ENCODE assay signal across 8 cellular contexts in the genomic region with DNA sequence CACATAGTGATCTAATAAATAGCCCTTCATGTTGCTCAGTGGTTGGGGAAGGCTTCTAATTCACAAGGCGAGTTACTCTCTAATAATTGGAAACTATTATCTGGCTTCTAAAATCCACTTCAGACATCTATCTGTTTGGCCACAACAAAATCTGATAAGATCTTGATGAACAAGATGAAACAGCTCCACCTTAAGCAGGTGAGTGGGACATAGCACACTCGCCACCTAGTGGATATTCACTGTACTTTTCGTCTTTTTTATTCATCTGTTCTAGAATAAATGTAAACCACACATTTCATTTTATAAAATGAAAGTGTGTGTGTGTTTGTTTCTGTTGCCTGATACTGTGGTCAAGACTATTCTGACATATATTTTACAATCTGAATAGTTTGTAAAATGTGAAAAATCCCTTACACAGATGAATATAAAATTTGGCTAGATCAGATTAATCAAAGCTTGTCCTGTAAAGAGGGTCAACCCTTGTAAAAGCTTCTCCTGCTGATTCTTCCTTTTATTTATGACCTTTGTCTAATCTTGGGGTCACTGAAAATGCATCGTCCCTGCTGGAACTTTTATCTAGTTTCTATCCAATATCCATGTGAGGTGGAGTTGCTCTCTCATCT. TPM values are rescaled to one million over a fixed set of nuclear protein-coding genes. Genes with fewer than 3 reads are reported as not detected.
A peak's percentile ranks its signal among the peaks of the same experiment; 100 is the strongest.
DNase-seq lines count a peak whose midpoint lies in the region; ATAC-seq and TF ChIP-seq lines count a peak whose summit lies in the region.

No MANE protein-coding gene starts in this region.

- no peak overlapping the region for H3K27ac Mint-ChIP-seq in naive thymus-derived CD8-positive, alpha-beta T cell
- H3K27ac Mint-ChIP-seq in activated CD4-positive, alpha-beta T cell treated with anti-CD3 and anti-CD28 coated beads, Interleukin-2, amount 10 ng/mL, durations not matched to agents 24 days and 14 days: no peak overlapping the region

- no peaks in the 10 kb centered on the region for H3K9me3 Mint-ChIP-seq in naive thymus-derived CD8-positive, alpha-beta T cell
- no peaks in the 10 kb centered on the region for H3K9me3 Mint-ChIP-seq in activated CD4-positive, alpha-beta T cell treated with anti-CD3 and anti-CD28 coated beads, Interleukin-2, amount 10 ng/mL, durations not matched to agents 24 days and 14 days

- H3K4me2 ChIP-seq in DOHH2 (ENCODE audit: low read length): no peak overlapping the region

- no peak for TF ChIP-seq POLR2A in lower leg skin (IDR thresholded peaks at IDR 0.05)

- no peaks in the 10 kb centered on the region for H4K20me1 ChIP-seq in DOHH2 (ENCODE audit: control insufficient read depth, insufficient read depth, low read depth, low read length)

- no peaks in the 10 kb centered on the region for H3K79me2 ChIP-seq in DOHH2 (ENCODE audit: control insufficient read depth, low read length)

- H3K9me3 ChIP-seq in DOHH2 (ENCODE audit: control insufficient read depth, insufficient read depth, low read length): no peaks in the 10 kb centered on the region
- H3K9me3 ChIP-seq in colonic mucosa: no peaks in the 10 kb centered on the region

- H3K4me1 Mint-ChIP-seq in naive thymus-derived CD8-positive, alpha-beta T cell: no peaks in the 10 kb centered on the region
- H3K4me1 Mint-ChIP-seq in activated CD4-positive, alpha-beta T cell treated with anti-CD3 and anti-CD28 coated beads, Interleukin-2, amount 10 ng/mL, durations not matched to agents 24 days and 14 days: no peaks in the 10 kb centered on the region

- H3K36me3 ChIP-seq in DOHH2 (ENCODE audit: control insufficient read depth, low read length) (no peaks in the 10 kb centered on the region), colonic mucosa (no peaks in the 10 kb centered on the region)

- DNase-seq in NCI-H526 treated with DMSO at 0.1 percent for 48 hours (lab: John Stamatoyannopoulos, UW) (peak; percentile 26), colonic mucosa (no peak), lower leg skin (ENCODE audit: low spot score in 2 of 2) (no peak)
- DNase-seq in naive thymus-derived CD8-positive, alpha-beta T cell: peak in 2 of 10 donors; percentile 14 to 21
- DNase-seq in activated CD4-positive, alpha-beta T cell treated with anti-CD3 and anti-CD28 coated beads, Interleukin-2, amount 10 ng/mL, durations not matched to agents 24 days and 14 days: no peak

- no peaks in the 10 kb centered on the region for H3K27me3 Mint-ChIP-seq in naive thymus-derived CD8-positive, alpha-beta T cell
- no peaks in the 10 kb centered on the region for H3K27me3 Mint-ChIP-seq in activated CD4-positive, alpha-beta T cell treated with anti-CD3 and anti-CD28 coated beads, Interleukin-2, amount 10 ng/mL, durations not matched to agents 24 days and 14 days

- H3K4me3 ChIP-seq in DOHH2 (ENCODE audit: low read length): no peak overlapping the region
- no peak overlapping the region for H3K4me3 ChIP-seq in colonic mucosa
- H3K4me3 ChIP-seq in lower leg skin (ENCODE audit: low read depth, poor library complexity, severe bottlenecking): no peak overlapping the region

- POLR2A ChIA-PET in naive thymus-derived CD8-positive, alpha-beta T cell (lab: Charles Lee): no interaction called here

- H3K9ac ChIP-seq in colonic mucosa (ENCODE audit: low read depth in 2 of 2, low read length in 2 of 2): no peak overlapping the region

- H3K36me3 Mint-ChIP-seq in naive thymus-derived CD8-positive, alpha-beta T cell: no peaks in the 10 kb centered on the region
- no peaks in the 10 kb centered on the region for H3K36me3 Mint-ChIP-seq in activated CD4-positive, alpha-beta T cell treated with anti-CD3 and anti-CD28 coated beads, Interleukin-2, amount 10 ng/mL, durations not matched to agents 24 days and 14 days (ENCODE audit: low read depth)

- WGBS in lower leg skin, 2 donors: 5 to 6% methylated on average over 4 of the region's 4 CpGs

- H3K4me3 Mint-ChIP-seq in naive thymus-derived CD8-positive, alpha-beta T cell: no peak overlapping the region
- H3K4me3 Mint-ChIP-seq in activated CD4-positive, alpha-beta T cell treated with anti-CD3 and anti-CD28 coated beads, Interleukin-2, amount 10 ng/mL, durations not matched to agents 24 days and 14 days: no peak overlapping the region

- ATAC-seq in GM19468 (IDR thresholded peaks at IDR 0.05; ENCODE audit: extremely low read depth, unreplicated experiment) (peak; percentile 45), HG03442 (IDR thresholded peaks at IDR 0.05; ENCODE audit: unreplicated experiment) (peak; percentile 93)
- peak; percentile 39 to 40 for ATAC-seq in naive thymus-derived CD8-positive, alpha-beta T cell

- H3K27me3 ChIP-seq in DOHH2 (ENCODE audit: control insufficient read depth, low read length): no peaks in the 10 kb centered on the region
- no peaks in the 10 kb centered on the region for H3K27me3 ChIP-seq in colonic mucosa

- H3K27ac ChIP-seq in DOHH2 (ENCODE audit: low read depth, low read length): no peak overlapping the region
- no peak overlapping the region for H3K27ac ChIP-seq in colonic mucosa

- H3K9me2 ChIP-seq in DOHH2 (replicated peaks; ENCODE audit: control insufficient read depth, low read length): no peaks in the 10 kb centered on the region

- TF ChIP-seq CTCF in DOHH2 (IDR thresholded peaks at IDR 0.05; ENCODE audit: low read depth, low read length, poor library complexity, severe bottlenecking): peak; percentile 86
- TF ChIP-seq CTCF in colonic mucosa (IDR thresholded peaks at IDR 0.05): peak; percentile 41
- TF ChIP-seq CTCF in lower leg skin (IDR thresholded peaks at IDR 0.05): no peak

- intact Hi-C loops in colonic mucosa (cut with DNase I): loop anchor here (2.0 kb wide), 1 partner anchor 1053 kb away; no protein-coding TSS in a partner anchor
- intact Hi-C loops in lower leg skin (cut with DNase I; ENCODE audit: low total_unique reads): no loop called here
- intact Hi-C loops in activated CD4-positive, alpha-beta T cell treated with anti-CD3 and anti-CD28 coated beads, Interleukin-2, amount 10 ng/mL, durations not matched to agents 24 days and 14 days (cut with micrococcal nuclease): loop anchor here (10.0 kb wide), 1 partner anchor 1055 kb away; no protein-coding TSS in a partner anchor

- peaks cover 9% of the 10 kb centered on the region for H3K4me1 ChIP-seq in DOHH2 (ENCODE audit: control insufficient read depth, low read length)
- no peaks in the 10 kb centered on the region for H3K4me1 ChIP-seq in colonic mucosa

- no peaks in the 10 kb centered on the region for H3F3A ChIP-seq in DOHH2 (ENCODE audit: control insufficient read depth, insufficient read depth)

RNA-seq across cellular contexts. Expression of a gene that starts 26.5 kb away (rescaled TPM):
- total RNA-seq in colonic mucosa: 1 to 10 TPM; 4.4 to 8.5 TPM
- total RNA-seq in naive thymus-derived CD8-positive, alpha-beta T cell: 1 to 10 TPM; 1.2 to 1.5 TPM
- under 1 TPM in 2 of 3 donors, not detected in 1; 0.12 to 0.27 TPM for polyA plus RNA-seq in naive thymus-derived CD8-positive, alpha-beta T cell
- under 1 TPM in 2 of 4 donors, not detected in 2; 0.42 to 0.71 TPM for total RNA-seq in lower leg skin
- not detected in 2 replicates for total RNA-seq in activated CD4-positive, alpha-beta T cell treated with anti-CD3 and anti-CD28 coated beads, Interleukin-2, amount 10 ng/mL, durations not matched to agents 24 days and 14 days

Comparison
In these comparisons a context has a peak if more than half of its experiments do, and no peak if none do; other contexts are left out.
1. CTCF ChIP-seq: peak in DOHH2 (single experiment) and colonic mucosa (single experiment); none in lower leg skin (0 of 3).
2. ATAC-seq: peak in every context shown above with its lines; median percentile 93 in HG03442; 45 in GM19468; 40 in naive thymus-derived CD8-positive, alpha-beta T cell.